Comparison of ENCODE assay signal across 8 cellular contexts in the genomic region with DNA sequence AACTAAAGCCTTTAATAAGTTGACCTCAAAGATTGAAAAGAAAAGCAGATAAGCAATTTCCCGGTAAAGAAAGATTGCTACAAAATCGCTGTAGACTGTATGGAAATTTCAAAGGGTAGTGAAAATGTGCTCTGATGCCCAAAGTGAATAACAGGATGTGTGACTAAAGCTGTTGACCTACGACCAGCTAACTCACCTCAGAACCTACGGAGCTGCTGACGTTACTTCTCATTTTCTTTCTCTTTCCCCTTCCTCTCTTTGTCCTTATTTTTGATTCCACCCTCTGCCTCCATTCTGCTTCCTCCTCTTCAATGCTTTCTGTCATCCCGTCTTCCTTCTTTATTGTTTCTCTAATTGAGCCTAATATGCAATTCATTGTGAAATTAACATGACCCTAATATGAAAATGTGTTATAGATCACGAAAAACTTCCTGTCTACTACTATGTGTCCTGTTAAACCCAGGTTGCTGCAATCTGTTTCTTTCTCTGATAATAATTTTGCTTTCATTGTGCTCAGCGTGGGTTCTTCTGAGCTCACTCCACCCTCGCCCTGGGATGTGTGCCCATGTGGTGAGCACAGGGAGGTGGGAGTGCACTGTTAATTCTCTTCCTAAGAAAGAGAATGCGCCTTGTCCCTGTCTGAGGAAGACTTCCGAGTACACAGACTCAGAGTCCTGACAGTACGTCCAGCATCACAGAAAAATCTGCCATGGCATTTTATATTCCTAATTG.
DNase-seq lines count a peak whose midpoint lies in the region; ATAC-seq and TF ChIP-seq lines count a peak whose summit lies in the region.

No MANE protein-coding gene starts in this region.

- H3K36me3 Mint-ChIP-seq in activated CD4-positive, alpha-beta memory T cell treated with anti-CD3 and anti-CD28 coated beads for 36 hours: no peaks in the 10 kb centered on the region
- H3K36me3 Mint-ChIP-seq in nephron (ENCODE audit: low read depth): no peaks in the 10 kb centered on the region

- no peaks in the 10 kb centered on the region for H3K9me3 Mint-ChIP-seq in activated CD4-positive, alpha-beta memory T cell treated with anti-CD3 and anti-CD28 coated beads for 36 hours
- H3K9me3 Mint-ChIP-seq in nephron: no peaks in the 10 kb centered on the region

- CTCF ChIA-PET in activated CD4-positive, alpha-beta memory T cell treated with anti-CD3 and anti-CD28 coated beads for 36 hours (lab: Charles Lee): interaction anchor here (0.7 to 5.2 kb wide), 5 partner anchors 10 to 602 kb away, joined by 3 to 26 read pairs (median 4); no protein-coding TSS in a partner anchor

- DNase-seq in activated CD4-positive, alpha-beta memory T cell treated with anti-CD3 and anti-CD28 coated beads for 36 hours: no peak
- DNase-seq in NCI-H1092 treated with DMSO at 0.1 percent for 48 hours (lab: John Stamatoyannopoulos, UW) (no peak), DMS79 treated with DMSO at 0.1 percent for 48 hours (lab: John Stamatoyannopoulos, UW) (no peak), NCI-H1092 (lab: John Stamatoyannopoulos, UW) (no peak), GM19238 (ENCODE audit: insufficient read length, low spot score) (no peak)

- ATAC-seq in GM18519 (IDR thresholded peaks at IDR 0.05; ENCODE audit: low FRiP score, unreplicated experiment) (peak; percentile 77), HG02798 (IDR thresholded peaks at IDR 0.05; ENCODE audit: poor library complexity, unreplicated experiment) (peak; percentile 63)

- intact Hi-C loops in activated CD4-positive, alpha-beta memory T cell treated with anti-CD3 and anti-CD28 coated beads for 36 hours (cut with micrococcal nuclease): loop anchor here (10.0 kb wide), 1 partner anchor 306 kb away; no protein-coding TSS in a partner anchor

- peak overlapping the region; percentile 12 for H3K4me3 Mint-ChIP-seq in activated CD4-positive, alpha-beta memory T cell treated with anti-CD3 and anti-CD28 coated beads for 36 hours
- H3K4me3 Mint-ChIP-seq in nephron: no peak overlapping the region

- POLR2A ChIA-PET in activated CD4-positive, alpha-beta memory T cell treated with anti-CD3 and anti-CD28 coated beads for 36 hours (lab: Charles Lee): no interaction called here

- H3K27ac Mint-ChIP-seq in activated CD4-positive, alpha-beta memory T cell treated with anti-CD3 and anti-CD28 coated beads for 36 hours: peak overlapping the region; percentile 43
- H3K27ac Mint-ChIP-seq in nephron: peak overlapping the region in 2 of 3 experiments; percentile 1 to 5

- H3K4me1 Mint-ChIP-seq in activated CD4-positive, alpha-beta memory T cell treated with anti-CD3 and anti-CD28 coated beads for 36 hours (ENCODE audit: low read depth): peaks cover 14% of the 10 kb centered on the region
- peaks cover 14% of the 10 kb centered on the region for H3K4me1 Mint-ChIP-seq in nephron

- H3K27me3 Mint-ChIP-seq in activated CD4-positive, alpha-beta memory T cell treated with anti-CD3 and anti-CD28 coated beads for 36 hours: peaks cover 9% of the 10 kb centered on the region
- H3K27me3 Mint-ChIP-seq in nephron (ENCODE audit: low read depth): no peaks in the 10 kb centered on the region

- TF ChIP-seq CTCF in nephron (IDR thresholded peaks at IDR 0.05; ENCODE audit: unreplicated experiment in 3 of 3): no peak
